13 cellular contexts compared by ENCODE assay signal in the genomic region with DNA sequence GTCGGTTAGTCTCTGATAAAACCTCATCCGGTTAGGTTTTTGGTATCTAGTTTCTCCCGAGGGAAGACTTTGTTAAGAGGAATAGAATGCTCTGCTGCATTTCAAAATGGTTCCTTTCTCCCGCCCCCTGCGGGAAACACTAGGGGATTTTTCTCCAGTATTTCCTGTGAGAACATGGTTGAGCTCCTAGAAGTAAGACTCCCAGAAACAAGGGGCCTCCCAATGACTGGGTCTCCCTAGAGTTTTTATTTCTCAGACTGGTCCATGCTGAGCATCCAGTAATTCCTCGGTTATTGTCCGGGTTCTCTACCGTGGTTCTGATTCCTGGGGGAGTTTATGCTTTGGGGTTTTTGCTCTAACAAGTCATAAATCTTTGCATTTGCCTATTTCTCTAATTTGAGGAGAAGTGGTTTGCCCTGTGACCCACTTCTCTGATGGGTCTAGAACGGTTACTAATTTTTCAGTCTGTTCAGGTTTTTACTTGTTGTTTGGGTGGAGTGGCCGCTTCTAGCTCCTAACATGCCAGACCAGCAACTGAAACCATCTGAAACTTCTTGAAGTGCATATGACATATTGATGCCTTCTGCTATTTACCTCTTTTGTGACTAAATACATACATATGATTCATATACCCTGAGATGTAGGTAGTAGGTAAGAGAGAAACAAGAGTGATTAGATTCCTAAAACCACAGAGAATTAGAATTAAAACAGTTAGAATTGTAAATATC. TPM values are rescaled to one million over a fixed set of nuclear protein-coding genes. Genes with fewer than 3 reads are reported as not detected.
DNase-seq lines count a peak whose midpoint lies in the region; ATAC-seq and TF ChIP-seq lines count a peak whose summit lies in the region.
"Had no signal": no experiment of that assay in that cellular context is flagged by ENCODE, and none has a peak within 500 bp of the region (broad histone marks: within the 10 kb centered on the region; RNA-seq: fewer than 3 reads in every experiment).

No MANE protein-coding gene starts in this region.

- H3K4me1 ChIP-seq in BE2C = no peaks in the 10 kb centered on the region
- H3K4me1 ChIP-seq in testis = no peaks in the 10 kb centered on the region

- H3K9me3 Mint-ChIP-seq in activated naive CD8-positive, alpha-beta T cell (ENCODE audit: low read depth) = no peaks in the 10 kb centered on the region

- H3K27me3 Mint-ChIP-seq in activated naive CD8-positive, alpha-beta T cell = no peaks in the 10 kb centered on the region

- H3K27ac Mint-ChIP-seq in activated naive CD8-positive, alpha-beta T cell = peak overlapping the region; percentile 97

- POLR2A ChIA-PET in GM10248 (lab: Yijun Ruan, JAX) = no interaction called here

- peaks cover 37% of the 10 kb centered on the region for H3K36me3 Mint-ChIP-seq in activated naive CD8-positive, alpha-beta T cell

- ATAC-seq in GM19372 (IDR thresholded peaks at IDR 0.05; ENCODE audit: low read depth, unreplicated experiment) (peak; percentile 60), HG03095 (IDR thresholded peaks at IDR 0.05; ENCODE audit: unreplicated experiment) (peak; percentile 72)

- DNase-seq in GM10248 (ENCODE audit: extremely low spot score) (peak; percentile 22), NAMALWA (ENCODE audit: low spot score) (no peak), cerebellar cortex (ENCODE audit: low spot score) (no peak), BE2C (no peak), testis (no peak)
- DNase-seq: activated effector memory CD4-positive, alpha-beta T cell treated with Interleukin-2 at 50 U/mL for 16 hours; DND-41; NCI-H1417 treated with DMSO at 0.1 percent for 48 hours; SK-N-SH had no signal

- CTCF ChIA-PET in GM10248 (lab: Yijun Ruan, JAX) = interaction anchor here (0.6 to 7.8 kb wide), 15 partner anchors 11 to 257 kb away, joined by 3 to 62 read pairs (median 10); partner anchors contain the start of genes MUCL1 and TESPA1

- TF ChIP-seq CTCF in GM10248 (IDR thresholded peaks at IDR 0.05; ENCODE audit: control extremely low read depth, extremely low read depth, low read depth, missing control alignments) (no peak), BE2C (IDR thresholded peaks at IDR 0.05; ENCODE audit: low read depth, low read length) (no peak), testis (IDR thresholded peaks at IDR 0.05) (no peak)

- no peaks in the 10 kb centered on the region for H3K9me3 ChIP-seq in BE2C
- no peaks in the 10 kb centered on the region for H3K9me3 ChIP-seq in testis
- H3K9me3 ChIP-seq: SK-N-SH had no signal

- WGBS in testis, 2 donors = 52 to 56% methylated on average over 10 of the region's 10 CpGs

- H3K27ac ChIP-seq in testis = no peak overlapping the region

- H3K27me3 ChIP-seq in BE2C (peaks cover 5% of the 10 kb centered on the region; the same call in 1 of the 2 replicates), testis (no peaks in the 10 kb centered on the region)

- TF ChIP-seq POLR2A in testis (IDR thresholded peaks at IDR 0.05) = no peak

- intact Hi-C loops in testis (cut with DNase I; ENCODE audit: low total_unique reads) = loop anchor here (10.0 kb wide), 1 partner anchor 105 kb away; the partner anchor contains the start of gene MUCL1

- no peaks in the 10 kb centered on the region for H3K36me3 ChIP-seq in BE2C
- no peaks in the 10 kb centered on the region for H3K36me3 ChIP-seq in testis (ENCODE audit: low read depth, missing control alignments)

- H3K4me3 ChIP-seq in BE2C (ENCODE audit: low read depth, low read length) (no peak overlapping the region), testis (no peak overlapping the region)

- H3K4me3 Mint-ChIP-seq in activated naive CD8-positive, alpha-beta T cell = peak overlapping the region; percentile 65

- peaks cover 94% of the 10 kb centered on the region for H3K4me1 Mint-ChIP-seq in activated naive CD8-positive, alpha-beta T cell (ENCODE audit: low read depth)

RNA-seq across cellular contexts. Expression of gene TESPA1, which starts 25.1 kb away (rescaled TPM):
- polyA plus RNA-seq in BE2C (2012; ENCODE audit: insufficient read depth, insufficient read length, low read depth) = not detected
- under 1 TPM; 0.79 to 0.87 TPM for total RNA-seq in testis
- 1.7 TPM for polyA plus RNA-seq in testis (ENCODE audit: insufficient read depth, low read depth, low replicate concordance)
- total RNA-seq: epithelial cell of proximal tubule had no signal
- polyA plus RNA-seq: SK-N-SH had no signal
